8 cellular contexts compared by ENCODE assay signal in the genomic region with DNA sequence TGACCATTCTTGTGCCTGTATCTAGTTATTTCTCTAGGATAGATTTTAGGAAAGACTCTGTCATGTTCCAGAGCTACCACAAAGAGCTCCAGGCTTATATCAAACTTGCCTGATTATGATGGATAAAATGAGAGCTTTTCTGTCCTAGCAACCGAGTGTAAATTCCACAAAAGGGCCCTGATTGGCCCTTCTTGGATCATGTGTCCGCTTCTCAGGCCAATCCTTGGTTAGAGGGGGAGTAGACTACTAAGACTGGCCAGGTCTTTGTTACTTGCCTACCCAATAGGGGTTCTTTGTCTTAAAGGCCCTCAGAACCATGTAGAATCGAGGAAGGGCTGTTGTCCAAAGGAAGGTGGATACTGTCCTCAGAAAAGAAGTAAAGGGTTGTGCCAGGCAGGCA. TPM values are rescaled to one million over a fixed set of nuclear protein-coding genes. Genes with fewer than 3 reads are reported as not detected.
DNase-seq lines count a peak whose midpoint lies in the region; ATAC-seq and TF ChIP-seq lines count a peak whose summit lies in the region.

No MANE protein-coding gene starts in this region.

- H3K23ac ChIP-seq in neuronal stem cell (ENCODE audit: low read depth, low read length, poor library complexity), result no peak overlapping the region

- H3K4me1 ChIP-seq in Panc1 (ENCODE audit: control insufficient read depth, insufficient read depth, low read length), result no peaks in the 10 kb centered on the region; the same call in 1 of the 2 replicates
- H3K4me1 ChIP-seq in fibroblast of lung (ENCODE audit: control insufficient read depth, extremely low read depth, insufficient read depth, low read length), result peaks cover 3% of the 10 kb centered on the region
- H3K4me1 ChIP-seq in neuronal stem cell (ENCODE audit: control insufficient read depth in 2 of 2, insufficient read depth in 1 of 2, low read depth in 1 of 2, low read length in 2 of 2), result peaks cover 0 to 4% of the 10 kb centered on the region in 2 donors

- H3K4me3 ChIP-seq in Panc1 (ENCODE audit: low read depth in 2 of 2, low read length in 2 of 2) (no peak overlapping the region), fibroblast of lung (replicated peaks in 1 of 4; ENCODE audit: control extremely low read depth in 1 of 4, insufficient read depth in 1 of 4, low read depth in 3 of 4, low read length in 4 of 4) (no peak overlapping the region), WERI-Rb-1 (ENCODE audit: low read depth, low read length) (no peak overlapping the region), neuronal stem cell (ENCODE audit: low read length in 2 of 2) (no peak overlapping the region)

- H3K27ac Mint-ChIP-seq in natural killer cell (peak overlapping the region; percentile 43 to 59), type B pancreatic cell (no peak overlapping the region), T-helper 17 cell (no peak overlapping the region)
- peak overlapping the region in 1 of 2 donors; percentile 50 for H3K27ac Mint-ChIP-seq in natural killer cell treated with Interleukin-12 subunit alpha and Interleukin-12 subunit beta and Interleukin-15 and Interleukin-18, amount 100 ng/mL, for 72 hours

- H3K27ac ChIP-seq in Panc1 (ENCODE audit: low read length) (0 out of 2 replicates have a peak overlapping the region, but pooled peaks have one; percentile 12), fibroblast of lung (ENCODE audit: insufficient read depth, low read length) (no peak overlapping the region), WERI-Rb-1 (no peak overlapping the region), neuronal stem cell (replicated peaks; ENCODE audit: low read length) (no peak overlapping the region)

- TF ChIP-seq CTCF in natural killer cell (IDR thresholded peaks at IDR 0.05), result no peak
- TF ChIP-seq CTCF in Panc1 (IDR thresholded peaks at IDR 0.05), result no peak
- no peak for TF ChIP-seq CTCF in fibroblast of lung (conservative IDR thresholded peaks at IDR 0.05 in 1 of 2, IDR thresholded peaks at IDR 0.05 in 1 of 2; ENCODE audit: low read depth in 1 of 2, low read length in 2 of 2)
- TF ChIP-seq CTCF in type B pancreatic cell (conservative IDR thresholded peaks at IDR 0.05), result no peak
- TF ChIP-seq CTCF in WERI-Rb-1 (IDR thresholded peaks at IDR 0.05; ENCODE audit: low read depth, low read length), result no peak

- H3K4me2 ChIP-seq in fibroblast of lung (ENCODE audit: extremely low read depth, insufficient read depth, low read length) (no peak overlapping the region), neuronal stem cell (ENCODE audit: insufficient read depth, low read length, poor library complexity, severe bottlenecking) (no peak overlapping the region)

- H3K9ac ChIP-seq in fibroblast of lung (ENCODE audit: insufficient read depth, low read length), result no peak overlapping the region
- no peak overlapping the region for H3K9ac ChIP-seq in neuronal stem cell (ENCODE audit: low read depth, low read length, poor library complexity)

- H3K79me2 ChIP-seq in fibroblast of lung (ENCODE audit: control insufficient read depth, insufficient read depth, low read length), result peaks cover 11% of the 10 kb centered on the region

- H3K36me3 Mint-ChIP-seq in natural killer cell (no peaks in the 10 kb centered on the region), type B pancreatic cell (peaks cover 20% of the 10 kb centered on the region), T-helper 17 cell (ENCODE audit: low read depth) (no peaks in the 10 kb centered on the region)
- peaks cover 16% of the 10 kb centered on the region for H3K36me3 Mint-ChIP-seq in natural killer cell treated with Interleukin-12 subunit alpha and Interleukin-12 subunit beta and Interleukin-15 and Interleukin-18, amount 100 ng/mL, for 72 hours

- CTCF ChIA-PET in Panc1 (lab: Charles Lee), result interaction anchor here (0.6 kb wide), 1 partner anchor 56 kb away, joined by 3 read pairs; no protein-coding TSS in a partner anchor

- peaks cover 8% of the 10 kb centered on the region for H3K36me3 ChIP-seq in Panc1 (ENCODE audit: control insufficient read depth, insufficient read depth, low read length)
- H3K36me3 ChIP-seq in fibroblast of lung (ENCODE audit: control insufficient read depth, insufficient read depth, low read length), result peaks cover 11% of the 10 kb centered on the region
- peaks cover 50% of the 10 kb centered on the region for H3K36me3 ChIP-seq in WERI-Rb-1
- peaks cover 28 to 53% of the 10 kb centered on the region in 2 donors for H3K36me3 ChIP-seq in neuronal stem cell (replicated peaks in 1 of 2; ENCODE audit: control insufficient read depth in 2 of 2, insufficient read depth in 2 of 2, low read length in 2 of 2)

- no peaks in the 10 kb centered on the region for H4K20me1 ChIP-seq in fibroblast of lung (ENCODE audit: control insufficient read depth, extremely low read depth, insufficient read depth, low read length)

- in situ Hi-C loops in Panc1 (cut with HindIII; ENCODE audit: low pct_unique_long_range_greater_than_20kb, low sequenced_read_pairs), result no loop called here

- H3K14ac ChIP-seq in neuronal stem cell (ENCODE audit: low read length), result no peak overlapping the region

- H3K4me1 Mint-ChIP-seq in natural killer cell (peaks cover 25 to 38% of the 10 kb centered on the region in 2 donors), type B pancreatic cell (ENCODE audit: unreplicated experiment) (peaks cover 17% of the 10 kb centered on the region), T-helper 17 cell (peaks cover 24% of the 10 kb centered on the region)
- peaks cover 27 to 34% of the 10 kb centered on the region in 2 donors for H3K4me1 Mint-ChIP-seq in natural killer cell treated with Interleukin-12 subunit alpha and Interleukin-12 subunit beta and Interleukin-15 and Interleukin-18, amount 100 ng/mL, for 72 hours (ENCODE audit: low read depth in 2 of 2)

- H2BK15ac ChIP-seq in neuronal stem cell (ENCODE audit: low read length), result no peak overlapping the region

- no peak overlapping the region for H4K8ac ChIP-seq in neuronal stem cell (ENCODE audit: low read depth, low read length)

- no peak overlapping the region for H2BK120ac ChIP-seq in neuronal stem cell (ENCODE audit: low read depth, low read length)

- no TSS peak for BruUV-seq in Panc1 (replicated peaks; lab: Mats Ljungman, UMichigan)

- no peak overlapping the region for H2BK12ac ChIP-seq in neuronal stem cell (ENCODE audit: low read length)

- H3K9me3 ChIP-seq in Panc1 (ENCODE audit: control insufficient read depth, insufficient read depth, low read depth, low read length) (no peaks in the 10 kb centered on the region), fibroblast of lung (ENCODE audit: control insufficient read depth, insufficient read depth, low read depth, low read length) (no peaks in the 10 kb centered on the region), T-helper 17 cell (ENCODE audit: control insufficient read depth, low read length, poor library complexity, severe bottlenecking) (no peaks in the 10 kb centered on the region), WERI-Rb-1 (ENCODE audit: severe bottlenecking) (peaks cover 4% of the 10 kb centered on the region), neuronal stem cell (replicated peaks in 1 of 2; ENCODE audit: control insufficient read depth in 2 of 2, insufficient read depth in 1 of 2, low read depth in 1 of 2, low read length in 2 of 2) (no peaks in the 10 kb centered on the region)

- no peak overlapping the region for H2BK5ac ChIP-seq in neuronal stem cell (ENCODE audit: low read length)

- H3K4me3 Mint-ChIP-seq in natural killer cell, result no peak overlapping the region
- H3K4me3 Mint-ChIP-seq in natural killer cell treated with Interleukin-12 subunit alpha and Interleukin-12 subunit beta and Interleukin-15 and Interleukin-18, amount 100 ng/mL, for 72 hours, result no peak overlapping the region
- H3K4me3 Mint-ChIP-seq in type B pancreatic cell, result peak overlapping the region; percentile 58
- no peak overlapping the region for H3K4me3 Mint-ChIP-seq in T-helper 17 cell

- H2AK5ac ChIP-seq in neuronal stem cell (ENCODE audit: low read depth, low read length), result no peak overlapping the region

- H2AFZ ChIP-seq in fibroblast of lung (ENCODE audit: low read length) (no peak overlapping the region), neuronal stem cell (ENCODE audit: low read length) (no peak overlapping the region)

- WGBS in neuronal stem cell (ENCODE audit: extremely low coverage in 2 of 2, insufficient read length in 2 of 2, insufficient replicate concordance in 1 of 2), 2 donors, result no CpG with 5 or more reads among the region's 3 CpGs

- DNase-seq in natural killer cell, result no peak
- no peak for DNase-seq in natural killer cell treated with Interleukin-12 subunit alpha and Interleukin-12 subunit beta and Interleukin-15 and Interleukin-18, amount 100 ng/mL, for 72 hours (ENCODE audit: low spot score)
- no peak for DNase-seq in Panc1 (ENCODE audit: low read depth, low spot score)
- peak; percentile 33 to 43 for DNase-seq in fibroblast of lung (ENCODE audit: low read depth in 2 of 2)
- no peak for DNase-seq in type B pancreatic cell (ENCODE audit: extremely low spot score, unreplicated experiment)
- DNase-seq in T-helper 17 cell, result no peak
- DNase-seq in WERI-Rb-1, result no peak
- DNase-seq in neuronal stem cell (ENCODE audit: low spot score), result no peak

- POLR2A ChIA-PET in Panc1 (lab: Charles Lee), result interaction anchor here (0.6 kb wide), 1 partner anchor 304 kb away, joined by 4 read pairs; no protein-coding TSS in a partner anchor

- no peak overlapping the region for H3K18ac ChIP-seq in neuronal stem cell (ENCODE audit: low read length)

- peaks cover 11% of the 10 kb centered on the region for H3K79me1 ChIP-seq in neuronal stem cell (ENCODE audit: low read depth, low read length)

- no peaks in the 10 kb centered on the region for H3K27me3 Mint-ChIP-seq in natural killer cell (ENCODE audit: low read depth in 2 of 2)
- no peaks in the 10 kb centered on the region for H3K27me3 Mint-ChIP-seq in natural killer cell treated with Interleukin-12 subunit alpha and Interleukin-12 subunit beta and Interleukin-15 and Interleukin-18, amount 100 ng/mL, for 72 hours
- H3K27me3 Mint-ChIP-seq in type B pancreatic cell, result no peaks in the 10 kb centered on the region
- H3K27me3 Mint-ChIP-seq in T-helper 17 cell, result no peaks in the 10 kb centered on the region

- H3K9me3 Mint-ChIP-seq in natural killer cell, result no peaks in the 10 kb centered on the region
- no peaks in the 10 kb centered on the region for H3K9me3 Mint-ChIP-seq in natural killer cell treated with Interleukin-12 subunit alpha and Interleukin-12 subunit beta and Interleukin-15 and Interleukin-18, amount 100 ng/mL, for 72 hours
- H3K9me3 Mint-ChIP-seq in type B pancreatic cell, result no peaks in the 10 kb centered on the region

- no peaks in the 10 kb centered on the region for H3K27me3 ChIP-seq in Panc1 (ENCODE audit: control insufficient read depth, insufficient read depth, low read length)
- no peaks in the 10 kb centered on the region for H3K27me3 ChIP-seq in fibroblast of lung (ENCODE audit: control insufficient read depth, insufficient read depth, low read length)
- H3K27me3 ChIP-seq in WERI-Rb-1 (ENCODE audit: insufficient read depth, low read depth, severe bottlenecking), result no peaks in the 10 kb centered on the region
- H3K27me3 ChIP-seq in neuronal stem cell (ENCODE audit: control insufficient read depth in 3 of 3, insufficient read depth in 3 of 3, low read depth in 1 of 3, low read length in 3 of 3), result no peaks in the 10 kb centered on the region

- H4K91ac ChIP-seq in neuronal stem cell (ENCODE audit: low read depth, low read length, poor library complexity), result no peak overlapping the region

- no peak for ATAC-seq in natural killer cell
- ATAC-seq in natural killer cell treated with Interleukin-12 subunit alpha and Interleukin-12 subunit beta and Interleukin-15 and Interleukin-18, amount 100 ng/mL, for 72 hours, result no peak
- ATAC-seq in Panc1, result no peak
- ATAC-seq in T-helper 17 cell, result no peak

- no peak overlapping the region for H3K4ac ChIP-seq in neuronal stem cell (ENCODE audit: low read length)

- intact Hi-C loops in natural killer cell (cut with micrococcal nuclease) (no loop called here), Panc1 (cut with micrococcal nuclease; ENCODE audit: unreplicated experiment) (no loop called here)

RNA-seq across cellular contexts. Expression of gene DHX34, which starts 2.4 kb away (rescaled TPM):
- total RNA-seq in natural killer cell (10 to 100 TPM; 19.8 to 25.9 (median 20.0) TPM), Panc1 (2021; ENCODE audit: unreplicated experiment) (29.2 TPM), fibroblast of lung (7.2 and 8.3 TPM in 2 replicates), type B pancreatic cell (ENCODE audit: low replicate concordance) (24.5 and 32.9 TPM in 2 replicates), T-helper 17 cell (10 to 100 TPM in 1 of 2 donors, 1 to 10 TPM in 1; 9.1 to 11.2 TPM)
- total RNA-seq in natural killer cell treated with Interleukin-12 subunit alpha and Interleukin-12 subunit beta and Interleukin-15 and Interleukin-18, amount 100 ng/mL, for 72 hours, result 10 to 100 TPM; 17.7 to 43.9 TPM
- 26.8 TPM for polyA plus RNA-seq in Panc1 (2012; ENCODE audit: insufficient read length)
- 2.6 and 5.6 TPM in 2 replicates for polyA plus RNA-seq in fibroblast of lung
- polyA plus RNA-seq in fibroblast of lung (2012), result 4.4 and 10.3 TPM in 2 replicates
- polyA minus RNA-seq in fibroblast of lung (ENCODE audit: low replicate concordance), result 7.3 and 13.2 TPM in 2 replicates
- 8.3 TPM for polyA plus RNA-seq in neuronal stem cell (2013, experiment 1 of 2)
- polyA plus RNA-seq in neuronal stem cell (2013, experiment 2 of 2), result 8.3 TPM

RNA-seq across cellular contexts. Expression of gene C5AR2, which starts 19.6 kb away (rescaled TPM):
- total RNA-seq in natural killer cell (10 to 100 TPM in 1 of 3 donors, 1 to 10 TPM in 2; 4.3 to 15.5 (median 8.3) TPM), Panc1 (2021; ENCODE audit: unreplicated experiment) (0.03 TPM), fibroblast of lung (under 0.01 TPM in 1 of 2 replicates, not detected in the other), type B pancreatic cell (ENCODE audit: low replicate concordance) (0.07 TPM in 1 of 2 replicates, not detected in the other), T-helper 17 cell (1 to 10 TPM in 1 of 2 donors, under 1 TPM in 1; 0.70 to 1.4 TPM)
- total RNA-seq in natural killer cell treated with Interleukin-12 subunit alpha and Interleukin-12 subunit beta and Interleukin-15 and Interleukin-18, amount 100 ng/mL, for 72 hours, result 1 to 10 TPM in 1 of 2 donors, under 1 TPM in 1; 0.19 to 2.6 TPM
- polyA plus RNA-seq in Panc1 (2012; ENCODE audit: insufficient read length), result 0.36 TPM
- 0.02 and 0.08 TPM in 2 replicates for polyA plus RNA-seq in fibroblast of lung
- 0.03 TPM in 1 of 2 replicates, not detected in the other for polyA plus RNA-seq in fibroblast of lung (2012)
- 0.07 TPM in 1 of 2 replicates, not detected in the other for polyA minus RNA-seq in fibroblast of lung (ENCODE audit: low replicate concordance)
- not detected for polyA plus RNA-seq in neuronal stem cell (2013, experiment 1 of 2)
- not detected for polyA plus RNA-seq in neuronal stem cell (2013, experiment 2 of 2)

RNA-seq across cellular contexts. Expression of gene C5AR1, which starts 41.9 kb away (rescaled TPM):
- 10 to 100 TPM; 11.4 to 42.7 (median 28.7) TPM for total RNA-seq in natural killer cell
- total RNA-seq in natural killer cell treated with Interleukin-12 subunit alpha and Interleukin-12 subunit beta and Interleukin-15 and Interleukin-18, amount 100 ng/mL, for 72 hours, result 1 to 10 TPM; 1.3 to 7.6 TPM
- 2.7 TPM for total RNA-seq in Panc1 (2021; ENCODE audit: unreplicated experiment)
- polyA plus RNA-seq in Panc1 (2012; ENCODE audit: insufficient read length), result 0.73 TPM
- total RNA-seq in fibroblast of lung, result under 0.01 and 0.33 TPM in 2 replicates
- 0.73 and 0.81 TPM in 2 replicates for polyA plus RNA-seq in fibroblast of lung
- 0.46 and 0.72 TPM in 2 replicates for polyA plus RNA-seq in fibroblast of lung (2012)
- polyA minus RNA-seq in fibroblast of lung (ENCODE audit: low replicate concordance), result 0.71 TPM in 1 of 2 replicates, not detected in the other
- 0.93 and 1.0 TPM in 2 replicates for total RNA-seq in type B pancreatic cell (ENCODE audit: low replicate concordance)
- 10 to 100 TPM in 1 of 2 donors, 1 to 10 TPM in 1; 2.2 to 11.3 TPM for total RNA-seq in T-helper 17 cell
- not detected for polyA plus RNA-seq in neuronal stem cell (2013, experiment 1 of 2)
- 0.04 TPM for polyA plus RNA-seq in neuronal stem cell (2013, experiment 2 of 2)

Comparison
In these comparisons a context has a peak if more than half of its experiments do, and no peak if none do; other contexts are left out.
1. DNase-seq: peak in fibroblast of lung (2 of 2); none in natural killer cell (single experiment), natural killer cell treated with Interleukin-12 subunit alpha and Interleukin-12 subunit beta and Interleukin-15 and Interleukin-18, amount 100 ng/mL, for 72 hours (single experiment), Panc1 (single experiment), type B pancreatic cell (single experiment), T-helper 17 cell (0 of 3), WERI-Rb-1 (single experiment) and neuronal stem cell (single experiment).
2. H3K27ac Mint-ChIP-seq: peak in natural killer cell (2 of 2); none in type B pancreatic cell (single experiment) and T-helper 17 cell (single experiment).